ENCODE assay signal across 12 cellular contexts in the genomic region with DNA sequence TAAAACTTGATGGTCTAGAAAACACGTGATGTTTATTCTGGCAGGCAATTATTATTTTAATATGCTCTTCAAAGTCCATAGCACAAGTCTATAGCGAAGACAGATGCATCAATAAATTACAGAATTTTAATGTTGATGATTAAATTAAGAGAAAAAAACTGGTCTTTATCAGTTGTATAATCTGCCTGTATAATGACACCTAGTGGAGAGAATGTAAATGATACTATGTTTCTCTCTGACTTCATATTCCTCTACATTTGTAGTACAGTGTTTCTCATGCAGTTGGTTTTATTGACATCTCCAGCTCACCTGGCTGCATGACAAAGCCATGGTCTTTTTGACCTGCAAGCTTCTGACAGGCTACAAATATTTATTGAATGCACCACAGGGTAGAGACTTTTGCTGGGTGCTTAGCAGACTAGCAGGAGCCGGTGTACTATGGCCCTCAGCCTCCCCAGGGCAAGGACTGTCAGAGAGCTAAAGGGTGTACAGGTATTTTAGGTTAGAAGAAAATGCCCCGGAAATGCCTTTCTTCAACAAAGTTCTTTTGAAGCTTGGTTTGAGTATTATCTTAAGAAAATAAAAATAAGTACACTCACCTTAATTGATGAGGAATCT.
DNase-seq lines count a peak whose midpoint lies in the region; ATAC-seq, FAIRE-seq and TF ChIP-seq lines count a peak whose summit lies in the region.
"Had no signal": no experiment of that assay in that cellular context is flagged by ENCODE, and none has a peak within 500 bp of the region (broad histone marks: within the 10 kb centered on the region; RNA-seq: fewer than 3 reads in every experiment).

No MANE protein-coding gene starts in this region.

- H3T11ph ChIP-seq in H9 (ENCODE audit: low read length) = no peak overlapping the region

- H2BK120ac ChIP-seq in H9 (ENCODE audit: low read depth, low read length, poor library complexity, severe bottlenecking) = no peak overlapping the region

- peak; percentile 95 for FAIRE-seq in islet of Langerhans (lab: Jason Lieb, UNC)
- FAIRE-seq: GM18507 had no signal

- H3K9me3 ChIP-seq in H9 (ENCODE audit: control insufficient read depth, low read depth, low read length) = no peaks in the 10 kb centered on the region

- H3K4me2 ChIP-seq in H9 (ENCODE audit: insufficient read depth, insufficient read length, low read length) = no peak overlapping the region

- no peak overlapping the region for H2BK20ac ChIP-seq in H9 (ENCODE audit: low read depth, low read length, poor library complexity, severe bottlenecking)

- H3K4me3 ChIP-seq in BJ (ENCODE audit: low read depth, low read length) = no peak overlapping the region

- H3K36me3 ChIP-seq in BJ (ENCODE audit: control insufficient read depth, insufficient read depth, low read length) = no peaks in the 10 kb centered on the region

- no peak overlapping the region for H3K27ac ChIP-seq in H9 (ENCODE audit: insufficient read length, low read depth, low read length)

- POLR2A ChIA-PET in BJ (lab: Charles Lee) = no interaction called here

- H2AFZ ChIP-seq in H9 (ENCODE audit: low read length) = no peak overlapping the region

- no peaks in the 10 kb centered on the region for H3K79me1 ChIP-seq in H9 (ENCODE audit: insufficient read depth, low read depth, low read length, poor library complexity, severe bottlenecking)

- H3K4me3 Mint-ChIP-seq in H9 = no peak overlapping the region
- H3K4me3 Mint-ChIP-seq: central memory CD8-positive, alpha-beta T cell; stimulated activated naive CD8-positive, alpha-beta T cell treated with anti-CD3 and anti-CD28 coated beads, Interleukin-15, Interleukin-2, amounts not matched to agents 100 ng/mL and 50 ng/mL, for 24 hours had no signal

- no peak overlapping the region for H3K23ac ChIP-seq in H9 (ENCODE audit: insufficient read length, low read depth, low read length)

- no peak overlapping the region for H3K27ac Mint-ChIP-seq in H9
- H3K27ac Mint-ChIP-seq: stimulated activated naive CD8-positive, alpha-beta T cell treated with anti-CD3 and anti-CD28 coated beads, Interleukin-15, Interleukin-2, amounts not matched to agents 100 ng/mL and 50 ng/mL, for 24 hours had no signal

- no peaks in the 10 kb centered on the region for H3K27me3 ChIP-seq in BJ (ENCODE audit: control insufficient read depth, insufficient read depth, low read length)
- H3K27me3 ChIP-seq in H9 (ENCODE audit: insufficient read depth, low read length) = no peaks in the 10 kb centered on the region

- H3K9me3 Mint-ChIP-seq in H9 = no peaks in the 10 kb centered on the region
- H3K9me3 Mint-ChIP-seq: central memory CD8-positive, alpha-beta T cell; stimulated activated naive CD8-positive, alpha-beta T cell treated with anti-CD3 and anti-CD28 coated beads, Interleukin-15, Interleukin-2, amounts not matched to agents 100 ng/mL and 50 ng/mL, for 24 hours had no signal

- no peak overlapping the region for H3K18ac ChIP-seq in H9 (ENCODE audit: insufficient read length, low read depth, low read length)

- H2AK5ac ChIP-seq in H9 (ENCODE audit: insufficient read length, low read length) = no peak overlapping the region

- H3K23me2 ChIP-seq in H9 (ENCODE audit: insufficient read length, low read depth, low read length, poor library complexity, severe bottlenecking) = no peaks in the 10 kb centered on the region

- H3K14ac ChIP-seq in H9 (ENCODE audit: insufficient read depth, low read length) = no peak overlapping the region

- ATAC-seq in SK-N-SH treated with all-trans-retinoic acid at 6 μM for 48 hours (peak; percentile 51; the same call in 2 of the 3 replicates), HG03439 (IDR thresholded peaks at IDR 0.05; ENCODE audit: unreplicated experiment) (no peak)

- H4K8ac ChIP-seq in H9 (replicated peaks; ENCODE audit: insufficient read length, low read depth, low read length) = no peak overlapping the region

- no peak overlapping the region for H4K5ac ChIP-seq in H9 (ENCODE audit: insufficient read length, low read depth, low read length)

- no peaks in the 10 kb centered on the region for H3K36me3 Mint-ChIP-seq in H9 (ENCODE audit: insufficient read depth in 1 of 3, low read depth in 3 of 3)

- H4K20me1 ChIP-seq in H9 (ENCODE audit: control insufficient read depth, insufficient read depth, insufficient read length) = no peaks in the 10 kb centered on the region

- H2BK12ac ChIP-seq in H9 (ENCODE audit: insufficient read length, low read depth, low read length) = no peak overlapping the region

- peaks cover 36 to 45% of the 10 kb centered on the region in 2 experiments for H3K4me1 Mint-ChIP-seq in H9
- H3K4me1 Mint-ChIP-seq: central memory CD8-positive, alpha-beta T cell had no signal

- CTCF ChIA-PET in BJ (lab: Yijun Ruan, JAX) = interaction anchor here (1.6 kb wide), 1 partner anchor 16 kb away, joined by 5 read pairs; no protein-coding TSS in a partner anchor

- H3K4ac ChIP-seq in H9 (ENCODE audit: low read depth, low read length) = no peak overlapping the region

- H4K91ac ChIP-seq in H9 (ENCODE audit: insufficient read length, low read depth, low read length) = no peak overlapping the region

- no peak overlapping the region for H2BK5ac ChIP-seq in H9 (ENCODE audit: insufficient read length, low read length)

- no peak overlapping the region for H2BK15ac ChIP-seq in H9 (ENCODE audit: low read depth, low read length)

- DNase-seq in BJ (ENCODE audit: low read depth) (no peak), H9 (no peak), GM19240 (ENCODE audit: insufficient read length, low spot score) (no peak), NCI-H524 treated with DMSO at 0.1 percent for 48 hours (lab: John Stamatoyannopoulos, UW) (no peak)
- no peak for DNase-seq in activated naive CD4-positive, alpha-beta T cell treated with Interleukin-2 at 50 U/mL for 16 hours
- DNase-seq: NCI-H1436 treated with DMSO at 0.1 percent for 48 hours had no signal

- no peak overlapping the region for H3K56ac ChIP-seq in H9 (ENCODE audit: insufficient read length, low read depth, low read length)

- peaks cover 3% of the 10 kb centered on the region; the same call in 1 of the 2 replicates for H3K4me1 ChIP-seq in H9 (ENCODE audit: insufficient read depth, low read length)

- no peak overlapping the region for H3K9ac ChIP-seq in H9 (ENCODE audit: extremely low read depth, insufficient read length, low read length)

- H3K27me3 Mint-ChIP-seq in H9 (ENCODE audit: low read depth) = no peaks in the 10 kb centered on the region

- WGBS in H9 (ENCODE audit: extremely low coverage, insufficient read length, low lambda C conversion rate) = no CpG with 5 or more reads among the region's 4 CpGs

- no peaks in the 10 kb centered on the region for H3K79me2 ChIP-seq in H9 (ENCODE audit: insufficient read depth, low read length)

- peak; percentile 37 for TF ChIP-seq CTCF in BJ (IDR thresholded peaks at IDR 0.05; ENCODE audit: insufficient read depth, low read depth, low read length)
- peak; percentile 74 for TF ChIP-seq CTCF in H9 (conservative IDR thresholded peaks at IDR 0.05)

TF ChIP-seq in SK-N-SH treated with all-trans-retinoic acid at 6 μM for 48 hours, 23 proteins besides CTCF, POLR2A, EP300 and RAD21 (continues in another document):
- TF ChIP-seq SNAI2 (CRISPR knock-in tag; IDR thresholded peaks at IDR 0.05) (no peak), ARNTL (CRISPR knock-in tag; IDR thresholded peaks at IDR 0.05; ENCODE audit: borderline replicate concordance, low read depth) (no peak), ZFP30 (CRISPR knock-in tag; IDR thresholded peaks at IDR 0.05) (no peak), ZFP3 (CRISPR knock-in tag; IDR thresholded peaks at IDR 0.05) (no peak), ZC3H10 (CRISPR knock-in tag; IDR thresholded peaks at IDR 0.05) (no peak), GLIS3 (CRISPR knock-in tag; IDR thresholded peaks at IDR 0.05) (no peak), ESRRG (CRISPR knock-in tag; IDR thresholded peaks at IDR 0.05) (no peak), ZNF70 (CRISPR knock-in tag; IDR thresholded peaks at IDR 0.05) (no peak), ZNF8 (CRISPR knock-in tag; IDR thresholded peaks at IDR 0.05) (no peak), OSR1 (CRISPR knock-in tag; IDR thresholded peaks at IDR 0.05) (no peak), TOX (CRISPR knock-in tag; IDR thresholded peaks at IDR 0.05; ENCODE audit: borderline replicate concordance) (no peak)
- TF ChIP-seq, protein P1, sequence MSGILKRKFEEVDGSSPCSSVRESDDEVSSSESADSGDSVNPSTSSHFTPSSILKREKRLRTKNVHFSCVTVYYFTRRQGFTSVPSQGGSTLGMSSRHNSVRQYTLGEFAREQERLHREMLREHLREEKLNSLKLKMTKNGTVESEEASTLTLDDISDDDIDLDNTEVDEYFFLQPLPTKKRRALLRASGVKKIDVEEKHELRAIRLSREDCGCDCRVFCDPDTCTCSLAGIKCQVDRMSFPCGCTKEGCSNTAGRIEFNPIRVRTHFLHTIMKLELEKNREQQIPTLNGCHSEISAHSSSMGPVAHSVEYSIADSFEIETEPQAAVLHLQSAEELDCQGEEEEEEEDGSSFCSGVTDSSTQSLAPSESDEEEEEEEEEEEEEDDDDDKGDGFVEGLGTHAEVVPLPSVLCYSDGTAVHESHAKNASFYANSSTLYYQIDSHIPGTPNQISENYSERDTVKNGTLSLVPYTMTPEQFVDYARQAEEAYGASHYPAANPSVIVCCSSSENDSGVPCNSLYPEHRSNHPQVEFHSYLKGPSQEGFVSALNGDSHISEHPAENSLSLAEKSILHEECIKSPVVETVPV (CRISPR knock-in tag; IDR thresholded peaks at IDR 0.05) = no peak
- TF ChIP-seq, protein P2, sequence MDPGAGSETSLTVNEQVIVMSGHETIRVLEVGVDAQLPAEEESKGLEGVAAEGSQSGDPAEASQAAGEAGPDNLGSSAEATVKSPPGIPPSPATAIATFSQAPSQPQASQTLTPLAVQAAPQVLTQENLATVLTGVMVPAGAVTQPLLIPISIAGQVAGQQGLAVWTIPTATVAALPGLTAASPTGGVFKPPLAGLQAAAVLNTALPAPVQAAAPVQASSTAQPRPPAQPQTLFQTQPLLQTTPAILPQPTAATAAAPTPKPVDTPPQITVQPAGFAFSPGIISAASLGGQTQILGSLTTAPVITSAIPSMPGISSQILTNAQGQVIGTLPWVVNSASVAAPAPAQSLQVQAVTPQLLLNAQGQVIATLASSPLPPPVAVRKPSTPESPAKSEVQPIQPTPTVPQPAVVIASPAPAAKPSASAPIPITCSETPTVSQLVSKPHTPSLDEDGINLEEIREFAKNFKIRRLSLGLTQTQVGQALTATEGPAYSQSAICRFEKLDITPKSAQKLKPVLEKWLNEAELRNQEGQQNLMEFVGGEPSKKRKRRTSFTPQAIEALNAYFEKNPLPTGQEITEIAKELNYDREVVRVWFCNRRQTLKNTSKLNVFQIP (CRISPR knock-in tag; IDR thresholded peaks at IDR 0.05; ENCODE audit: borderline replicate concordance, low read depth) = no peak
